ENCODE assay signal across 24 cellular contexts in genomic region chr7:124062171-124062570, GRCh38. TPM values are rescaled to one million over a fixed set of nuclear protein-coding genes. Genes with fewer than 3 reads are reported as not detected.
"Had no signal": no experiment of that assay in that cellular context is flagged by ENCODE, and none has a peak within 500 bp of the region (broad histone marks: within the 10 kb centered on the region; RNA-seq: fewer than 3 reads in every experiment).

No MANE protein-coding gene starts in this region.

- H3K27ac ChIP-seq: coronary artery, dorsolateral prefrontal cortex, esophagus muscularis mucosa, foreskin keratinocyte, gastroesophageal sphincter, heart left ventricle, hepatocyte, left lung, lower lobe of right lung had no signal

- H3K4me2 ChIP-seq: hepatocyte had no signal

- H3K4me1 ChIP-seq: esophagus muscularis mucosa, foreskin keratinocyte, gastroesophageal sphincter, heart left ventricle, left lung, lower lobe of right lung had no signal

- DNase-seq: dermis blood vessel endothelial cell; dorsolateral prefrontal cortex; effector CD4-positive, alpha-beta T cell; effector memory CD4-positive, alpha-beta T cell; foreskin keratinocyte; heart left ventricle; hypothalamus; immature natural killer cell; islet precursor cell; kidney; left cardiac atrium; left lung; left ventricle myocardium superior; lower lobe of right lung; mesenchymal stem cell; midbrain; naive thymus-derived CD4-positive, alpha-beta T cell had no signal

- H3K36me3 ChIP-seq: esophagus muscularis mucosa, gastroesophageal sphincter, heart left ventricle, left lung, lower lobe of right lung had no signal

- H3K4me3 ChIP-seq: coronary artery, dorsolateral prefrontal cortex, esophagus muscularis mucosa, gastroesophageal sphincter, heart left ventricle, hepatocyte, left lung, lower lobe of right lung had no signal

- H3K79me2 ChIP-seq: hepatocyte had no signal

- H3K27me3 ChIP-seq: dorsolateral prefrontal cortex, esophagus muscularis mucosa, gastroesophageal sphincter, heart left ventricle, hepatocyte, left lung had no signal

RNA-seq across cellular contexts. Expression of gene TMEM229A, which starts 29.3 kb away (rescaled TPM):
- polyA plus RNA-seq: endothelial cell of umbilical vein; esophagus; fibroblast of lung; foreskin keratinocyte; heart left ventricle; hepatocyte; immature natural killer cell; naive thymus-derived CD4-positive, alpha-beta T cell had no signal
